Comparison of ENCODE assay signal across 10 cellular contexts in the genomic region with DNA sequence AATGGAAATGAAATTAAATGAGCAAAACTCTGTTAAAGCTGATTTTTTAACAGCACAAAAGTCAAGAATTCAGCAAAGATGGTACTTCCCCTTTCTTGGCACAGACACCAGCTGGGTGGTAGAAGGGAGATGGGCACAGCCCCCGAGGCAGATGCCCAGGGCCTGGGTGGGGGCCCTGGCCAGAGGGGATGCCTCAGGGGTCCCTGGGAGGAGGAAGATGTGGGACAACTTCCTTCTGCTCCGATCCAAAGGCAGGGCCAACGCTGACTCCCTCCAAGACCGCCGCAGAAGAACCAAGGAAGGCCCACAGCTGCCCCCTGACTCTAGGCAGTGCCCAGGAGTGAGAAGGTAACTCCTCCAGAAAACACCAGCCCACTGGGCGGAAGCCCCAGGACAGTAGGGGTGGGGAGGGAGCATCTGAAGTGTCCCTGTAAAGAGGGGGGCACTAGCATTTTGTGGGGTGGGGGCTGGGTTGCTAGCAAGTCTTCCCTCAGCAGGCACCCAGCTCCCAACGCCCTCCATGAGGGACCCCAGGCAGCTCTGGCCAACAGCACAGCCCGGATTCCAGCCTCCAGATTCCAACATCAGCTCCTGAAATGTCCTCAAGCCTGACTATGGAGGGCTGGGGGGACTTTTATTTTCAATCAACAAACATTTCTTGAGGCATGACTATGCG. TPM values are rescaled to one million over a fixed set of nuclear protein-coding genes. Genes with fewer than 3 reads are reported as not detected.
DNase-seq lines count a peak whose midpoint lies in the region; ATAC-seq and TF ChIP-seq lines count a peak whose summit lies in the region.
"Had no signal": no experiment of that assay in that cellular context is flagged by ENCODE, and none has a peak within 500 bp of the region (broad histone marks: within the 10 kb centered on the region; RNA-seq: fewer than 3 reads in every experiment).

No MANE protein-coding gene starts in this region.

- no peak for DNase-seq in natural killer cell
- no peak for DNase-seq in natural killer cell treated with Interleukin-12 subunit alpha and Interleukin-12 subunit beta and Interleukin-15 and Interleukin-18, amount 100 ng/mL, for 72 hours (ENCODE audit: low spot score)
- no peak for DNase-seq in coronary artery (ENCODE audit: low spot score)
- DNase-seq in neural progenitor cell (ENCODE audit: low spot score), result peak; percentile 0
- no peak for DNase-seq in activated CD4-positive, alpha-beta T cell treated with anti-CD3 and anti-CD28 coated beads for 48 hours
- no peak for DNase-seq in UCSD-AML1 (lab: John Stamatoyannopoulos, UW; ENCODE audit: unreplicated experiment)
- DNase-seq: activated naive CD4-positive, alpha-beta T cell treated with anti-CD3 and anti-CD28 coated beads, Interleukin-2, amount 50 U/mL, for 16 hours; T-cell had no signal

- peaks cover 15% of the 10 kb centered on the region for H3K27me3 ChIP-seq in neural progenitor cell

- H3K36me3 ChIP-seq in neural progenitor cell, result no peaks in the 10 kb centered on the region

- peaks cover 18% of the 10 kb centered on the region for H3F3A ChIP-seq in neural progenitor cell (ENCODE audit: low read depth)

- H3K27me3 Mint-ChIP-seq in natural killer cell (ENCODE audit: low read depth in 2 of 2), result no peaks in the 10 kb centered on the region
- H3K27me3 Mint-ChIP-seq in natural killer cell treated with Interleukin-12 subunit alpha and Interleukin-12 subunit beta and Interleukin-15 and Interleukin-18, amount 100 ng/mL, for 72 hours, result no peaks in the 10 kb centered on the region
- peaks cover 7% of the 10 kb centered on the region for H3K27me3 Mint-ChIP-seq in neural progenitor cell (ENCODE audit: insufficient read depth, low read depth)
- H3K27me3 Mint-ChIP-seq: T-cell had no signal

- TF ChIP-seq CTCF in natural killer cell (IDR thresholded peaks at IDR 0.05) (no peak), coronary artery (IDR thresholded peaks at IDR 0.05) (no peak), neural progenitor cell (IDR thresholded peaks at IDR 0.05) (no peak)

- peaks cover 0 to 36% of the 10 kb centered on the region in 2 donors for H3K4me1 Mint-ChIP-seq in natural killer cell
- H3K4me1 Mint-ChIP-seq in natural killer cell treated with Interleukin-12 subunit alpha and Interleukin-12 subunit beta and Interleukin-15 and Interleukin-18, amount 100 ng/mL, for 72 hours (ENCODE audit: low read depth in 2 of 2), result peaks cover 0 to 22% of the 10 kb centered on the region in 2 donors
- peaks cover 22% of the 10 kb centered on the region for H3K4me1 Mint-ChIP-seq in neural progenitor cell

- H4K20me1 ChIP-seq in neural progenitor cell (ENCODE audit: low read depth), result peaks cover 43% of the 10 kb centered on the region

- no peak overlapping the region for H3K9ac ChIP-seq in neural progenitor cell

- H3K4me3 Mint-ChIP-seq in natural killer cell, result peak overlapping the region; percentile 21
- H3K4me3 Mint-ChIP-seq in natural killer cell treated with Interleukin-12 subunit alpha and Interleukin-12 subunit beta and Interleukin-15 and Interleukin-18, amount 100 ng/mL, for 72 hours, result no peak overlapping the region
- no peak overlapping the region for H3K4me3 Mint-ChIP-seq in neural progenitor cell
- H3K4me3 Mint-ChIP-seq: T-cell had no signal

- no peak overlapping the region for H2AFZ ChIP-seq in neural progenitor cell (replicated peaks)

- H3K4me2 ChIP-seq in neural progenitor cell, result no peak overlapping the region

- ATAC-seq in natural killer cell (no peak), GM21723 (IDR thresholded peaks at IDR 0.05; ENCODE audit: unreplicated experiment) (no peak), GM18498 (IDR thresholded peaks at IDR 0.05; ENCODE audit: unreplicated experiment) (no peak)
- no peak for ATAC-seq in natural killer cell treated with Interleukin-12 subunit alpha and Interleukin-12 subunit beta and Interleukin-15 and Interleukin-18, amount 100 ng/mL, for 72 hours

- H3K9me3 Mint-ChIP-seq in natural killer cell, result no peaks in the 10 kb centered on the region
- no peaks in the 10 kb centered on the region for H3K9me3 Mint-ChIP-seq in natural killer cell treated with Interleukin-12 subunit alpha and Interleukin-12 subunit beta and Interleukin-15 and Interleukin-18, amount 100 ng/mL, for 72 hours
- no peaks in the 10 kb centered on the region for H3K9me3 Mint-ChIP-seq in neural progenitor cell
- H3K9me3 Mint-ChIP-seq: T-cell had no signal

- H3K4me1 ChIP-seq in neural progenitor cell, result peaks cover 38% of the 10 kb centered on the region

- H3K79me2 ChIP-seq in neural progenitor cell (ENCODE audit: low read depth), result peaks cover 6% of the 10 kb centered on the region

- no peaks in the 10 kb centered on the region for H3K9me3 ChIP-seq in neural progenitor cell (ENCODE audit: low read depth)

- intact Hi-C loops in natural killer cell (cut with micrococcal nuclease), result no loop called here

- no peaks in the 10 kb centered on the region for H3K36me3 Mint-ChIP-seq in natural killer cell
- no peaks in the 10 kb centered on the region for H3K36me3 Mint-ChIP-seq in natural killer cell treated with Interleukin-12 subunit alpha and Interleukin-12 subunit beta and Interleukin-15 and Interleukin-18, amount 100 ng/mL, for 72 hours
- no peaks in the 10 kb centered on the region for H3K36me3 Mint-ChIP-seq in neural progenitor cell
- H3K36me3 Mint-ChIP-seq: T-cell had no signal

- H3K27ac Mint-ChIP-seq in natural killer cell (peak overlapping the region; percentile 39 to 66), neural progenitor cell (no peak overlapping the region)
- peak overlapping the region in 1 of 2 donors; percentile 65 for H3K27ac Mint-ChIP-seq in natural killer cell treated with Interleukin-12 subunit alpha and Interleukin-12 subunit beta and Interleukin-15 and Interleukin-18, amount 100 ng/mL, for 72 hours
- H3K27ac Mint-ChIP-seq: T-cell had no signal

- H3K4me3 ChIP-seq in coronary artery (peak overlapping the region; percentile 98), neural progenitor cell (no peak overlapping the region)

- H3K27ac ChIP-seq in coronary artery (peak overlapping the region; percentile 92 to 96), neural progenitor cell (no peak overlapping the region)

RNA-seq across cellular contexts. Expression of a gene that starts 4.9 kb away (rescaled TPM):
- total RNA-seq in natural killer cell (10 to 100 TPM; 14.5 to 21.6 (median 21.2) TPM), neural progenitor cell (ENCODE audit: low replicate concordance) (4.5 and 9.1 TPM in 2 replicates)
- 10 to 100 TPM; 19.2 to 21.1 TPM for total RNA-seq in natural killer cell treated with Interleukin-12 subunit alpha and Interleukin-12 subunit beta and Interleukin-15 and Interleukin-18, amount 100 ng/mL, for 72 hours

RNA-seq across cellular contexts. Expression of a gene that starts 28.5 kb away (rescaled TPM):
- 10 to 100 TPM; 19.5 to 34.3 (median 33.6) TPM for total RNA-seq in natural killer cell
- total RNA-seq in natural killer cell treated with Interleukin-12 subunit alpha and Interleukin-12 subunit beta and Interleukin-15 and Interleukin-18, amount 100 ng/mL, for 72 hours, result 10 to 100 TPM; 29.1 to 42.3 TPM
- total RNA-seq in neural progenitor cell (ENCODE audit: low replicate concordance), result 16.3 and 46.2 TPM in 2 replicates
